39 cellular contexts compared by ENCODE assay signal in genomic region chr2:174280596-174280995, GRCh38. TPM values are rescaled to one million over a fixed set of nuclear protein-coding genes. Genes with fewer than 3 reads are reported as not detected.
"Had no signal": no experiment of that assay in that cellular context is flagged by ENCODE, and none has a peak within 500 bp of the region (broad histone marks: within the 10 kb centered on the region; RNA-seq: fewer than 3 reads in every experiment).

No MANE protein-coding gene starts in this region.

- H3K9me3 Mint-ChIP-seq: activated B cell treated with CpG ODN at 0.5 μM for 24 hours; activated CD4-positive, alpha-beta memory T cell treated with anti-CD3 and anti-CD28 coated beads, Interleukin-2, amount 10 ng/mL, durations not matched to agents 7 days and 5 days; activated naive CD8-positive, alpha-beta T cell treated with anti-CD3 and anti-CD28 coated beads for 36 hours; activated T-cell treated with anti-CD3 and anti-CD28 coated beads, Interleukin-2, amount 50 U/mL, for 72 hours; activated T-helper 17 cell treated with anti-CD3 and anti-CD28 coated beads, Interleukin-2, amount 50 U/mL, for 72 hours had no signal

- DNase-seq: activated B cell treated with CpG ODN at 0.5 μM for 24 hours; activated CD4-positive, alpha-beta memory T cell treated with anti-CD3 and anti-CD28 coated beads, Interleukin-2, amount 10 ng/mL, durations not matched to agents 7 days and 5 days; activated CD4-positive, alpha-beta T cell treated with anti-CD3 and anti-CD28 coated beads for 4 hours; activated CD4-positive, CD25-positive, alpha-beta regulatory T cell treated with anti-CD3 and anti-CD28 coated beads, Interleukin-2, amount 50 U/mL, for 72 hours; activated CD8-positive, alpha-beta memory T cell treated with anti-CD3 and anti-CD28 coated beads for 24 hours; activated CD8-positive, alpha-beta memory T cell treated with anti-CD3 and anti-CD28 coated beads, Interleukin-2, amount 10 ng/mL, durations not matched to agents 7 days and 5 days; activated CD8-positive, alpha-beta memory T cell treated with anti-CD3 and anti-CD28 coated beads, Interleukin-2, amount 50 U/mL, for 48 hours; activated effector memory CD4-positive, alpha-beta T cell treated with anti-CD3 and anti-CD28 coated beads, Interleukin-2, amount 50 U/mL, for 16 hours; activated naive CD4-positive, alpha-beta T cell; activated naive CD4-positive, alpha-beta T cell treated with anti-CD3 and anti-CD28 coated beads, Interleukin-2, amount 50 U/mL, for 16 hours; activated naive CD8-positive, alpha-beta T cell treated with anti-CD3 and anti-CD28 coated beads for 36 hours; activated T-cell treated with anti-CD3 and anti-CD28 coated beads, Interleukin-2, amount 50 U/mL, for 72 hours; amniotic stem cell; aorta; brain microvascular endothelial cell; central memory CD4-positive, alpha-beta T cell; MM.1S; MV-4-11; NCI-H1092; NCI-H1417; NCI-H146; NCI-H187; NCI-H2029 treated with DMSO at 0.1 percent for 48 hours; NCI-H226; NCI-H446 treated with DMSO at 0.1 percent for 48 hours; NCI-H526; NCI-H748 treated with DMSO at 0.1 percent for 48 hours; NK-92 treated with Interleukin-12 subunit alpha and Interleukin-12 subunit beta, amount 100 ng/mL, for 24 hours; PC-3; Peyer's patch; RPMI8226; SHP77 treated with DMSO at 0.1 percent for 48 hours; SW 1271; T-helper 1 cell; T-helper 2 cell; T-helper 9 cell had no signal

- H3K4me1 Mint-ChIP-seq: activated B cell treated with CpG ODN at 0.5 μM for 24 hours; activated CD4-positive, alpha-beta memory T cell treated with anti-CD3 and anti-CD28 coated beads, Interleukin-2, amount 10 ng/mL, durations not matched to agents 7 days and 5 days; activated CD8-positive, alpha-beta memory T cell treated with anti-CD3 and anti-CD28 coated beads, Interleukin-2, amount 10 ng/mL, durations not matched to agents 7 days and 5 days; activated naive CD8-positive, alpha-beta T cell treated with anti-CD3 and anti-CD28 coated beads for 36 hours; activated T-helper 17 cell treated with anti-CD3 and anti-CD28 coated beads, Interleukin-2, amount 50 U/mL, for 72 hours had no signal

- H3K4me2 ChIP-seq: KMS-11 had no signal

- H3K4me1 ChIP-seq: Peyer's patch had no signal

- H3K27ac Mint-ChIP-seq: activated B cell treated with CpG ODN at 0.5 μM for 24 hours; activated CD4-positive, alpha-beta memory T cell treated with anti-CD3 and anti-CD28 coated beads, Interleukin-2, amount 10 ng/mL, durations not matched to agents 7 days and 5 days; activated CD8-positive, alpha-beta memory T cell treated with anti-CD3 and anti-CD28 coated beads, Interleukin-2, amount 10 ng/mL, durations not matched to agents 7 days and 5 days; activated naive CD8-positive, alpha-beta T cell treated with anti-CD3 and anti-CD28 coated beads for 36 hours; activated T-cell treated with anti-CD3 and anti-CD28 coated beads, Interleukin-2, amount 50 U/mL, for 72 hours; activated T-helper 17 cell treated with anti-CD3 and anti-CD28 coated beads, Interleukin-2, amount 50 U/mL, for 72 hours had no signal

- H3K9ac ChIP-seq: KMS-11 had no signal

- H3K4me3 ChIP-seq: Peyer's patch had no signal

- H3K9me3 ChIP-seq: Peyer's patch had no signal

- H3K36me3 ChIP-seq: brain microvascular endothelial cell, Peyer's patch had no signal

- H3K4me3 Mint-ChIP-seq: activated B cell treated with CpG ODN at 0.5 μM for 24 hours; activated CD4-positive, alpha-beta memory T cell treated with anti-CD3 and anti-CD28 coated beads, Interleukin-2, amount 10 ng/mL, durations not matched to agents 7 days and 5 days; activated CD8-positive, alpha-beta memory T cell treated with anti-CD3 and anti-CD28 coated beads, Interleukin-2, amount 10 ng/mL, durations not matched to agents 7 days and 5 days; activated naive CD8-positive, alpha-beta T cell treated with anti-CD3 and anti-CD28 coated beads for 36 hours; activated T-cell treated with anti-CD3 and anti-CD28 coated beads, Interleukin-2, amount 50 U/mL, for 72 hours; activated T-helper 17 cell treated with anti-CD3 and anti-CD28 coated beads, Interleukin-2, amount 50 U/mL, for 72 hours had no signal

- H3K27ac ChIP-seq: brain microvascular endothelial cell, KMS-11, Peyer's patch, VCaP had no signal

- ATAC-seq: activated CD8-positive, alpha-beta memory T cell treated with anti-CD3 and anti-CD28 coated beads, Interleukin-2, amount 10 ng/mL, durations not matched to agents 7 days and 5 days; activated T-cell treated with anti-CD3 and anti-CD28 coated beads, Interleukin-2, amount 50 U/mL, for 72 hours; activated T-helper 17 cell treated with anti-CD3 and anti-CD28 coated beads, Interleukin-2, amount 50 U/mL, for 72 hours; PC-3 had no signal

- H3K36me3 Mint-ChIP-seq: activated CD8-positive, alpha-beta memory T cell treated with anti-CD3 and anti-CD28 coated beads, Interleukin-2, amount 10 ng/mL, durations not matched to agents 7 days and 5 days; activated naive CD8-positive, alpha-beta T cell treated with anti-CD3 and anti-CD28 coated beads for 36 hours had no signal

- H3K27me3 ChIP-seq: brain microvascular endothelial cell, Peyer's patch had no signal

RNA-seq across cellular contexts. Expression of gene SP9, which starts 54.2 kb away (rescaled TPM):
- total RNA-seq: activated B cell treated with CpG ODN at 0.5 μM for 24 hours; activated CD4-positive, alpha-beta memory T cell treated with anti-CD3 and anti-CD28 coated beads, Interleukin-2, amount 10 ng/mL, durations not matched to agents 7 days and 5 days; activated CD8-positive, alpha-beta memory T cell treated with anti-CD3 and anti-CD28 coated beads, Interleukin-2, amount 10 ng/mL, durations not matched to agents 7 days and 5 days; activated naive CD8-positive, alpha-beta T cell treated with anti-CD3 and anti-CD28 coated beads for 36 hours; activated T-cell treated with anti-CD3 and anti-CD28 coated beads, Interleukin-2, amount 50 U/mL, for 72 hours; activated T-helper 17 cell treated with anti-CD3 and anti-CD28 coated beads, Interleukin-2, amount 50 U/mL, for 72 hours; aorta; PC-3; Peyer's patch had no signal
